In genomic region chr12:68610435-68611093, GRCh38 we compare ENCODE assay signal across 8 cellular contexts. TPM values are rescaled to one million over a fixed set of nuclear protein-coding genes. Genes with fewer than 3 reads are reported as not detected.
DNase-seq lines count a peak whose midpoint lies in the region; ATAC-seq and TF ChIP-seq lines count a peak whose summit lies in the region.

TSS of gene RAP1B (plus strand) at chr12:68610899. CDS start at chr12:68648725, 37,826 bp downstream.

- peak within 1 kb of the TSS; percentile 91 for H3K4me3 ChIP-seq in Jurkat, Clone E6-1 (ENCODE audit: low read length)
- peak within 1 kb of the TSS; percentile 82 to 89 (median 84) for H3K4me3 ChIP-seq in esophagus muscularis mucosa
- peak within 1 kb of the TSS; percentile 83 to 95 for H3K4me3 ChIP-seq in muscle layer of duodenum (ENCODE audit: low read depth in 1 of 2, low read length in 2 of 2)

- no peak for TF ChIP-seq EP300 in esophagus muscularis mucosa (IDR thresholded peaks at IDR 0.05)

- H3K27me3 ChIP-seq in esophagus muscularis mucosa (no peaks in the 10 kb centered on the region), muscle layer of duodenum (ENCODE audit: low read depth, low read length) (no peaks in the 10 kb centered on the region)

- H3K4me1 ChIP-seq in esophagus muscularis mucosa (peaks cover 33 to 44% (median 42%) of the 10 kb centered on the region in 4 donors), muscle layer of duodenum (ENCODE audit: control insufficient read depth in 1 of 2, insufficient read depth in 2 of 2, low read length in 2 of 2) (peaks cover 8 to 31% of the 10 kb centered on the region in 2 donors)

- H3K27ac ChIP-seq in esophagus muscularis mucosa (replicated peaks in 1 of 4) (peak within 1 kb of the TSS; percentile 97 to 99 (median 98)), muscle layer of duodenum (ENCODE audit: low read length) (peak within 1 kb of the TSS; percentile 99)

- intact Hi-C loops in esophagus muscularis mucosa (cut with DNase I), result loop anchor here (5.0 kb wide), 2 partner anchors 77 to 253 kb away; partner anchors contain the start of gene NUP107

- TF ChIP-seq CTCF in esophagus muscularis mucosa (IDR thresholded peaks at IDR 0.05), result no peak

- H3K36me3 ChIP-seq in esophagus muscularis mucosa (peaks cover 0 to 4% (median 0%) of the 10 kb centered on the region in 4 donors), muscle layer of duodenum (ENCODE audit: control insufficient read depth in 1 of 2, insufficient read depth in 2 of 2, low read length in 2 of 2) (peaks cover 0 to 12% of the 10 kb centered on the region in 2 donors)

- DNase-seq in DMS53 (lab: John Stamatoyannopoulos, UW) (peak; percentile 98), esophagus muscularis mucosa (ENCODE audit: extremely low spot score) (peak; percentile 94)
- DNase-seq in Jurkat, Clone E6-1 (ENCODE audit: low read depth, low spot score), result peak; percentile 86
- DNase-seq in activated T-cell treated with anti-CD3 and anti-CD28 coated beads, Interleukin-2, amount 50 U/mL, for 48 hours, result peak; percentile 90 to 92
- peak; percentile 71 for DNase-seq in stimulated activated CD8-positive, alpha-beta memory T cell treated with anti-CD3 and anti-CD28 coated beads, Interleukin-7, amount 100 ng/mL, for 24 hours (ENCODE audit: low read depth)

- WGBS in esophagus muscularis mucosa, result 0% methylated on average over 10 of the region's 83 CpGs

- peak; percentile 75 for TF ChIP-seq POLR2A in esophagus muscularis mucosa (IDR thresholded peaks at IDR 0.05; ENCODE audit: low read depth)

- H3K9me3 ChIP-seq in esophagus muscularis mucosa (no peaks in the 10 kb centered on the region), muscle layer of duodenum (ENCODE audit: control insufficient read depth in 1 of 2, low read length in 2 of 2) (no peaks in the 10 kb centered on the region)

- peak; percentile 80 for ATAC-seq in GM21717 (IDR thresholded peaks at IDR 0.05; ENCODE audit: unreplicated experiment)

TF ChIP-seq in PFSK-1, 5 proteins besides CTCF, POLR2A, EP300 and RAD21:
- TF ChIP-seq SIN3A (IDR thresholded peaks at IDR 0.05; ENCODE audit: borderline replicate concordance, insufficient read depth, low read length), result peak; percentile 30; the same call in 1 of the 2 replicates
- TF ChIP-seq FOXP2 (optimal IDR thresholded peaks at IDR 0.05; ENCODE audit: borderline replicate concordance, extremely low read depth, extremely low read length, insufficient read depth), result peak; percentile 44
- no peak for TF ChIP-seq REST (IDR thresholded peaks at IDR 0.05; ENCODE audit: insufficient read depth in 1 of 2, low read depth in 2 of 2, low read length in 2 of 2)
- peak; percentile 85 for TF ChIP-seq POLR2AphosphoS5 (IDR thresholded peaks at IDR 0.05; ENCODE audit: low read depth, low read length)
- no peak for TF ChIP-seq TAF1 (IDR thresholded peaks at IDR 0.05; ENCODE audit: borderline replicate concordance, insufficient read depth, low read length)

RNA-seq across cellular contexts. Expression of gene RAP1B, which starts in this region (rescaled TPM):
- polyA plus RNA-seq in Jurkat, Clone E6-1 (2012; ENCODE audit: insufficient read depth, insufficient read length), result 192 TPM
- polyA plus RNA-seq in PFSK-1 (2012; ENCODE audit: insufficient read length, low read depth), result 206 TPM
- total RNA-seq in esophagus muscularis mucosa, result 100 to 1,000 TPM; 114 to 181 (median 149) TPM

Comparison
In these comparisons a context has a peak if more than half of its experiments do, and no peak if none do; other contexts are left out.
1. Peak in every context shown above with its lines: DNase-seq, ATAC-seq, H3K4me3 ChIP-seq and H3K27ac ChIP-seq.